In the genomic region with DNA sequence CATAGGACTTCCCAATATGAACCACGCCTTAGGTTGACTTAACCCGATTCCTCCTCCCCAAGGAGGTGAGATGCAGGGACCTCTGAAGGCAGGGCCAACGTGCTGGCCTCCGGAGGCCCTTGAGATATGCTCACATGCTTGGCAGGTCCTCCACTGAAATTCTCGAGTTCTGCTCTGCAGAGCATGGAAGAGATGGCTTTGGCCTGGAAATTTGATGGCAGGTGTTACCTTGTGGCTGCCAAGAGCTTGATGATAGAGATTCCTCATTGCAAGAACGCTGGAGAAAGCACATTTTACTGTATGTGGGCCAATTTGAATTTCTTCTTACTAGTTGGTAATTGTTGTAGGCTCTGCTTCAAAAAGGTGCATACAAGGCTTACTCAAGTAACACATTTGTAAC, we compare ENCODE assay signal across 17 cellular contexts.
"Had no signal": no experiment of that assay in that cellular context is flagged by ENCODE, and none has a peak within 500 bp of the region (broad histone marks: within the 10 kb centered on the region; RNA-seq: fewer than 3 reads in every experiment).

No MANE protein-coding gene starts in this region.

- H3K27ac ChIP-seq: epithelial cell of prostate, pancreas, psoas muscle, transverse colon, VCaP had no signal

- DNase-seq: activated CD4-positive, alpha-beta T cell treated with anti-CD3 and anti-CD28 coated beads, Interleukin-2, amount 50 U/mL, for 1 hour; activated CD4-positive, CD25-positive, alpha-beta regulatory T cell treated with anti-CD3 and anti-CD28 coated beads, Interleukin-2, amount 50 U/mL, for 72 hours; activated CD8-positive, alpha-beta T cell treated with anti-CD3 and anti-CD28 coated beads, Interleukin-2, amount 10 ng/mL, durations not matched to agents 7 days and 5 days; activated gamma-delta T cell; activated naive CD4-positive, alpha-beta T cell treated with anti-CD3 and anti-CD28 coated beads, Interleukin-2, amount 50 U/mL, for 16 hours; central memory CD4-positive, alpha-beta T cell; cortex of kidney; heart right ventricle; islet precursor cell; left cardiac atrium; pancreas; psoas muscle; stimulated activated CD4-positive, alpha-beta T cell treated with anti-CD3 and anti-CD28 coated beads, Interleukin-4, amount 100 ng/mL, for 24 hours; stimulated activated naive CD4-positive, alpha-beta T cell treated with Interleukin-2 at 50 U/mL for 16 hours; transverse colon had no signal

- ATAC-seq: activated CD8-positive, alpha-beta T cell treated with anti-CD3 and anti-CD28 coated beads, Interleukin-2, amount 10 ng/mL, durations not matched to agents 7 days and 5 days; heart right ventricle; left cardiac atrium; pancreas; psoas muscle had no signal
